Comparison of ENCODE assay signal across 8 cellular contexts in genomic region chr7:39465055-39465929, GRCh38.
DNase-seq lines count a peak whose midpoint lies in the region; ATAC-seq and TF ChIP-seq lines count a peak whose summit lies in the region.

No MANE protein-coding gene starts in this region.

- peak; percentile 75 for DNase-seq in Calu3
- DNase-seq in NCI-H510A treated with DMSO at 0.1 percent for 48 hours (lab: John Stamatoyannopoulos, UW) = peak; percentile 45
- DNase-seq in activated T-helper 1 cell treated with anti-CD3 and anti-CD28 coated beads, Interleukin-12 subunit alpha, Interleukin-12 subunit beta, Interleukin-2, Interleukin-4 antibody, amounts not matched to agents 30 ng/mL and 10 ng/mL and 1 ng/mL, durations not matched to agents 14 hours and 24 hours and 36 hours (ENCODE audit: low spot score) = peak; percentile 8
- DNase-seq in glutamatergic neuron = no peak
- peak; percentile 19 for DNase-seq in putamen (ENCODE audit: low spot score)

- TF ChIP-seq CTCF in Calu3 (IDR thresholded peaks at IDR 0.05; ENCODE audit: unreplicated experiment) (peak; percentile 79), glutamatergic neuron (IDR thresholded peaks at IDR 0.05; ENCODE audit: partially characterized antibody, unreplicated experiment) (peak; percentile 74)

- intact Hi-C loops in Calu3 (cut with micrococcal nuclease; ENCODE audit: unreplicated experiment) = loop anchor here (1.0 to 5.0 kb wide), 4 partner anchors 390 to 1068 kb away; no protein-coding TSS in a partner anchor
- intact Hi-C loops in activated T-helper 1 cell treated with anti-CD3 and anti-CD28 coated beads, Interleukin-12 subunit alpha, Interleukin-12 subunit beta, Interleukin-2, Interleukin-4 antibody, amounts not matched to agents 30 ng/mL and 10 ng/mL and 1 ng/mL, durations not matched to agents 14 hours and 24 hours and 36 hours (cut with micrococcal nuclease) = loop anchor here (1.0 to 5.0 kb wide), 3 partner anchors 52 to 668 kb away; no protein-coding TSS in a partner anchor

- H3K9me3 Mint-ChIP-seq in Calu3 (ENCODE audit: low read depth, unreplicated experiment) (no peaks in the 10 kb centered on the region), glutamatergic neuron (ENCODE audit: unreplicated experiment) (no peaks in the 10 kb centered on the region)
- H3K9me3 Mint-ChIP-seq in activated T-helper 1 cell treated with anti-CD3 and anti-CD28 coated beads, Interleukin-12 subunit alpha, Interleukin-12 subunit beta, Interleukin-2, Interleukin-4 antibody, amounts not matched to agents 30 ng/mL and 10 ng/mL and 1 ng/mL, durations not matched to agents 14 hours and 24 hours and 36 hours = no peaks in the 10 kb centered on the region

- H3K27me3 Mint-ChIP-seq in Calu3 (ENCODE audit: unreplicated experiment) (no peaks in the 10 kb centered on the region), glutamatergic neuron (ENCODE audit: unreplicated experiment) (no peaks in the 10 kb centered on the region)
- peaks cover 20% of the 10 kb centered on the region for H3K27me3 Mint-ChIP-seq in activated T-helper 1 cell treated with anti-CD3 and anti-CD28 coated beads, Interleukin-12 subunit alpha, Interleukin-12 subunit beta, Interleukin-2, Interleukin-4 antibody, amounts not matched to agents 30 ng/mL and 10 ng/mL and 1 ng/mL, durations not matched to agents 14 hours and 24 hours and 36 hours (ENCODE audit: insufficient read depth)

- BruUV-seq in Calu3 (replicated peaks; lab: Mats Ljungman, UMichigan) = no TSS peak

- H3K36me3 Mint-ChIP-seq in Calu3 (ENCODE audit: insufficient read depth, unreplicated experiment) (no peaks in the 10 kb centered on the region), glutamatergic neuron (ENCODE audit: unreplicated experiment) (no peaks in the 10 kb centered on the region)
- no peaks in the 10 kb centered on the region for H3K36me3 Mint-ChIP-seq in activated T-helper 1 cell treated with anti-CD3 and anti-CD28 coated beads, Interleukin-12 subunit alpha, Interleukin-12 subunit beta, Interleukin-2, Interleukin-4 antibody, amounts not matched to agents 30 ng/mL and 10 ng/mL and 1 ng/mL, durations not matched to agents 14 hours and 24 hours and 36 hours (ENCODE audit: low read depth)

- H3K4me3 Mint-ChIP-seq in Calu3 (ENCODE audit: low read depth, unreplicated experiment) (peak overlapping the region; percentile 36), glutamatergic neuron (ENCODE audit: unreplicated experiment) (no peak overlapping the region)
- no peak overlapping the region for H3K4me3 Mint-ChIP-seq in activated T-helper 1 cell treated with anti-CD3 and anti-CD28 coated beads, Interleukin-12 subunit alpha, Interleukin-12 subunit beta, Interleukin-2, Interleukin-4 antibody, amounts not matched to agents 30 ng/mL and 10 ng/mL and 1 ng/mL, durations not matched to agents 14 hours and 24 hours and 36 hours

- peaks cover 15% of the 10 kb centered on the region for H3K4me1 Mint-ChIP-seq in Calu3 (ENCODE audit: low read depth, unreplicated experiment)
- peaks cover 18% of the 10 kb centered on the region for H3K4me1 Mint-ChIP-seq in activated T-helper 1 cell treated with anti-CD3 and anti-CD28 coated beads, Interleukin-12 subunit alpha, Interleukin-12 subunit beta, Interleukin-2, Interleukin-4 antibody, amounts not matched to agents 30 ng/mL and 10 ng/mL and 1 ng/mL, durations not matched to agents 14 hours and 24 hours and 36 hours (ENCODE audit: low read depth)
- H3K4me1 Mint-ChIP-seq in glutamatergic neuron (ENCODE audit: low read depth, unreplicated experiment) = peaks cover 26% of the 10 kb centered on the region

- CTCF ChIA-PET in Calu3 (lab: Charles Lee) = interaction anchor here (0.7 to 0.9 kb wide), 2 partner anchors 67 to 390 kb away, joined by 3 read pairs; no protein-coding TSS in a partner anchor

- H3K27ac Mint-ChIP-seq in Calu3 (ENCODE audit: unreplicated experiment) = no peak overlapping the region
- H3K27ac Mint-ChIP-seq in activated T-helper 1 cell treated with anti-CD3 and anti-CD28 coated beads, Interleukin-12 subunit alpha, Interleukin-12 subunit beta, Interleukin-2, Interleukin-4 antibody, amounts not matched to agents 30 ng/mL and 10 ng/mL and 1 ng/mL, durations not matched to agents 14 hours and 24 hours and 36 hours = no peak overlapping the region
- no peak overlapping the region for H3K27ac Mint-ChIP-seq in glutamatergic neuron (ENCODE audit: unreplicated experiment)

- ATAC-seq in GM18868 (IDR thresholded peaks at IDR 0.05; ENCODE audit: unreplicated experiment) = peak; percentile 97
- ATAC-seq in HG03103 (IDR thresholded peaks at IDR 0.05; ENCODE audit: low read depth, unreplicated experiment) = peak; percentile 93
- no peak for ATAC-seq in HG03135 (IDR thresholded peaks at IDR 0.05; ENCODE audit: unreplicated experiment)
